ENCODE assay signal across 8 cellular contexts in genomic region chr1:161613142-161613515, GRCh38. TPM values are rescaled to one million over a fixed set of nuclear protein-coding genes. Genes with fewer than 3 reads are reported as not detected.
DNase-seq lines count a peak whose midpoint lies in the region; ATAC-seq and TF ChIP-seq lines count a peak whose summit lies in the region.
"Not testable (repeated sequence)": the region's sequence is repeated elsewhere in the genome, so short reads cannot be mapped to it uniquely, and the experiment has no call there.

No MANE protein-coding gene starts in this region.

- H3K4me2 ChIP-seq in GM23338 = peak overlapping the region; percentile 78
- peak overlapping the region; percentile 84 for H3K4me2 ChIP-seq in PC-3 (ENCODE audit: low read length)

- not testable (repeated sequence) for ATAC-seq in GM23338; PC-3; activated CD8-positive, alpha-beta T cell treated with anti-CD3 and anti-CD28 coated beads for 36 hours; naive B cell (ENCODE audit: low read depth in 2 of 2)

- H3K9me3 Mint-ChIP-seq in GM23338; activated CD8-positive, alpha-beta T cell treated with anti-CD3 and anti-CD28 coated beads for 36 hours; naive B cell: not testable (repeated sequence)

- H3K9ac ChIP-seq in PC-3 (ENCODE audit: low read length) = peak overlapping the region; percentile 56

- H3K4me3 Mint-ChIP-seq in GM23338 = peak overlapping the region; percentile 88
- peak overlapping the region; percentile 82 for H3K4me3 Mint-ChIP-seq in activated CD8-positive, alpha-beta T cell treated with anti-CD3 and anti-CD28 coated beads for 36 hours
- peak overlapping the region; percentile 88 to 99 (median 96) for H3K4me3 Mint-ChIP-seq in naive B cell

- not testable (repeated sequence) for H3K36me3 Mint-ChIP-seq in GM23338 (ENCODE audit: low read depth); activated CD8-positive, alpha-beta T cell treated with anti-CD3 and anti-CD28 coated beads for 36 hours (ENCODE audit: low read depth); naive B cell

- H3K27me3 ChIP-seq in AG04450 (ENCODE audit: control insufficient read depth, insufficient read depth, low read length); GM23338 (ENCODE audit: insufficient read depth); PC-3 (ENCODE audit: low read length); spleen (replicated peaks in 1 of 7): not testable (repeated sequence)

- H4K20me1 ChIP-seq in GM23338 (replicated peaks; ENCODE audit: insufficient read depth); PC-3 (ENCODE audit: low read length): not testable (repeated sequence)

- not testable (repeated sequence) for BruUV-seq in PC-3 (replicated peaks; lab: Mats Ljungman, UMichigan)

- H3K36me3 ChIP-seq in GM23338 (ENCODE audit: insufficient read depth); PC-3 (ENCODE audit: low read depth, low read length); spleen: not testable (repeated sequence)

- H3K27ac ChIP-seq in AG04450 (ENCODE audit: low read depth, low read length) (peak overlapping the region; percentile 82), GM23338 (ENCODE audit: low read depth) (peak overlapping the region; percentile 95), PC-3 (ENCODE audit: low read length) (peak overlapping the region; percentile 40; the same call in 1 of the 2 replicates), spleen (peak overlapping the region; percentile 75 to 89 (median 84))

- H3K4me3 ChIP-seq in AG04450 (ENCODE audit: low read depth, low read length) = peak overlapping the region; percentile 38
- H3K4me3 ChIP-seq in GM23338 = peak overlapping the region; percentile 58
- peak overlapping the region; percentile 66 for H3K4me3 ChIP-seq in PC-3 (ENCODE audit: low read length)
- not testable (repeated sequence) for H3K4me3 ChIP-seq in cardiac fibroblast (replicated peaks in 1 of 2; ENCODE audit: low read depth in 2 of 2, low read length in 2 of 2); spleen

- not testable (repeated sequence) for TF ChIP-seq CTCF in AG04450 (IDR thresholded peaks at IDR 0.05; ENCODE audit: low read depth, low read length); GM23338 (conservative IDR thresholded peaks at IDR 0.05; ENCODE audit: low read depth in 2 of 2); PC-3 (conservative IDR thresholded peaks at IDR 0.05; ENCODE audit: low read depth, low read length); activated CD8-positive, alpha-beta T cell treated with anti-CD3 and anti-CD28 coated beads for 36 hours (IDR thresholded peaks at IDR 0.05); cardiac fibroblast (IDR thresholded peaks at IDR 0.05; ENCODE audit: low read depth, low read length); spleen (IDR thresholded peaks at IDR 0.05 in 8 of 11, conservative IDR thresholded peaks at IDR 0.05 in 3 of 11)

- WGBS in spleen, 5 donors = 39 to 52% (median 48%) methylated on average over 3 to 5 of the region's 6 CpGs

- intact Hi-C loops in PC-3 (cut with micrococcal nuclease) = loop anchor here (2.0 to 10.0 kb wide), 2 partner anchors 48 to 126 kb away; no protein-coding TSS in a partner anchor
- intact Hi-C loops in activated CD8-positive, alpha-beta T cell treated with anti-CD3 and anti-CD28 coated beads for 36 hours (cut with micrococcal nuclease) = loop anchor here (5.0 kb wide), 1 partner anchor 81 kb away; no protein-coding TSS in a partner anchor
- intact Hi-C loops in spleen (cut with DNase I; ENCODE audit: low total_unique reads) = not testable (repeated sequence)

- H3K4me1 Mint-ChIP-seq in GM23338 = not testable (repeated sequence)
- H3K4me1 Mint-ChIP-seq in activated CD8-positive, alpha-beta T cell treated with anti-CD3 and anti-CD28 coated beads for 36 hours (ENCODE audit: low read depth) = peaks cover 11% of the 10 kb centered on the region
- H3K4me1 Mint-ChIP-seq in naive B cell = peaks cover 0 to 20% (median 14%) of the 10 kb centered on the region in 3 donors

- H3K9me3 ChIP-seq in AG04450 (ENCODE audit: control insufficient read depth, insufficient read depth, low read length); PC-3 (ENCODE audit: low read length); spleen: not testable (repeated sequence)

- peak overlapping the region; percentile 97; the same call in 1 of the 2 replicates for H2AFZ ChIP-seq in GM23338
- H2AFZ ChIP-seq in PC-3 (ENCODE audit: low read length) = peak overlapping the region; percentile 87

- CTCF ChIA-PET in AG04450 (lab: Charles Lee); PC-3 (lab: Charles Lee); activated CD8-positive, alpha-beta T cell treated with anti-CD3 and anti-CD28 coated beads for 36 hours (lab: Charles Lee): not testable (repeated sequence)

- peak overlapping the region; percentile 85 for H3K27ac Mint-ChIP-seq in GM23338
- H3K27ac Mint-ChIP-seq in activated CD8-positive, alpha-beta T cell treated with anti-CD3 and anti-CD28 coated beads for 36 hours = peak overlapping the region; percentile 92
- H3K27ac Mint-ChIP-seq in naive B cell = peak overlapping the region in 4 of 6 donors; percentile 94 to 100 (median 98)

- TF ChIP-seq POLR2A in spleen (IDR thresholded peaks at IDR 0.05) = not testable (repeated sequence)

- H3K9me2 ChIP-seq in GM23338 (ENCODE audit: insufficient read depth); PC-3 (replicated peaks; ENCODE audit: low read length): not testable (repeated sequence)

- DNase-seq in AG04450 (ENCODE audit: low read depth, low spot score); GM23338 (ENCODE audit: low spot score); PC-3; activated CD8-positive, alpha-beta T cell treated with anti-CD3 and anti-CD28 coated beads for 36 hours; naive B cell; spleen: not testable (repeated sequence)
- DNase-seq in cardiac fibroblast (ENCODE audit: low read depth in 2 of 2) (peak; percentile 26 to 27), foreskin melanocyte (peak; percentile 26)

- H3F3A ChIP-seq in GM23338 (replicated peaks; ENCODE audit: low read depth); PC-3 (ENCODE audit: low read length, unreplicated experiment): not testable (repeated sequence)

- H3K4me1 ChIP-seq in GM23338 (ENCODE audit: insufficient read depth); PC-3 (ENCODE audit: insufficient read depth, low read length): not testable (repeated sequence)
- peaks cover 0 to 15% (median 2%) of the 10 kb centered on the region in 6 donors for H3K4me1 ChIP-seq in spleen

- H3K27me3 Mint-ChIP-seq in GM23338 (ENCODE audit: insufficient read depth, low read depth, poor library complexity) (peaks cover 18% of the 10 kb centered on the region), naive B cell (peaks cover 5 to 21% (median 8%) of the 10 kb centered on the region in 3 donors)
- not testable (repeated sequence) for H3K27me3 Mint-ChIP-seq in activated CD8-positive, alpha-beta T cell treated with anti-CD3 and anti-CD28 coated beads for 36 hours

- not testable (repeated sequence) for H3K79me2 ChIP-seq in GM23338 (replicated peaks; ENCODE audit: insufficient read depth); PC-3 (ENCODE audit: low read length)

- POLR2A ChIA-PET in AG04450 (lab: Yijun Ruan, JAX); PC-3 (lab: Charles Lee; ENCODE audit: unreplicated experiment); activated CD8-positive, alpha-beta T cell treated with anti-CD3 and anti-CD28 coated beads for 36 hours (lab: Charles Lee): not testable (repeated sequence)

RNA-seq across cellular contexts. Expression of gene FCGR3B, which starts 17.8 kb away (rescaled TPM):
- polyA plus RNA-seq in AG04450 (2011; rRNA removed) (not detected in 2 replicates), GM23338 (2016; fragmentation: Nextera tagmentation; extraction: Ambion mirVana) (not detected in 2 replicates), naive B cell (ENCODE audit: low read depth in 6 of 6) (1 to 10 TPM in 3 of 6 donors, under 1 TPM in 1, not detected in 2; 0.27 to 9.4 (median 1.1) TPM), spleen (10 to 100 TPM in 2 of 3 donors, 1 to 10 TPM in 1; 2.2 to 29.2 (median 13.2) TPM)
- polyA minus RNA-seq in AG04450 (2011; rRNA and poly(A)+ RNA removed) = not detected in 2 replicates
- total RNA-seq in GM23338 (2014; rRNA removed; shearing (Covaris generic)) = not detected in 2 replicates
- total RNA-seq in PC-3 (2014; rRNA removed) (not detected in 2 replicates), spleen (100 to 1,000 TPM in 4 of 7 donors, 10 to 100 TPM in 3; 39.1 to 268 (median 126) TPM)
- total RNA-seq in activated CD8-positive, alpha-beta T cell treated with anti-CD3 and anti-CD28 coated beads for 36 hours = not detected

RNA-seq across cellular contexts. Expression of gene FCGR2B, which starts 49.8 kb away (rescaled TPM):
- polyA plus RNA-seq in AG04450 (2011; rRNA removed) (not detected in 2 replicates), GM23338 (2016; fragmentation: Nextera tagmentation; extraction: Ambion mirVana) (not detected in 2 replicates), naive B cell (ENCODE audit: low read depth in 6 of 6) (100 to 1,000 TPM; 232 to 404 (median 304) TPM), spleen (10 to 100 TPM; 43.7 to 66.7 (median 44.0) TPM)
- not detected in 2 replicates for polyA minus RNA-seq in AG04450 (2011; rRNA and poly(A)+ RNA removed)
- not detected in 2 replicates for total RNA-seq in GM23338 (2014; rRNA removed; shearing (Covaris generic))
- total RNA-seq in PC-3 (2014; rRNA removed) (not detected in 2 replicates), spleen (10 to 100 TPM; 29.7 to 65.2 (median 38.6) TPM)
- total RNA-seq in activated CD8-positive, alpha-beta T cell treated with anti-CD3 and anti-CD28 coated beads for 36 hours = not detected

Comparison
In these comparisons a context has a peak if more than half of its experiments do, and no peak if none do; other contexts are left out.
1. H3K27ac ChIP-seq: peak in every context shown above with its lines; median percentile 95 in GM23338; 84 in spleen; 82 in AG04450; 40 in PC-3.
2. RNA of gene FCGR3B, which starts 17.8 kb away (total RNA-seq): 39.1 to 268 TPM in spleen; not detected in GM23338, not detected in PC-3 and not detected in activated CD8-positive, alpha-beta T cell treated with anti-CD3 and anti-CD28 coated beads for 36 hours; every median in the first group is over 10 times any median in the second.
3. RNA of gene FCGR2B, which starts 49.8 kb away (total RNA-seq): 29.7 to 65.2 TPM in spleen; not detected in GM23338, not detected in PC-3 and not detected in activated CD8-positive, alpha-beta T cell treated with anti-CD3 and anti-CD28 coated beads for 36 hours; every median in the first group is over 10 times any median in the second.
4. Peak in every context shown above with its lines, with median percentiles within 50 percentile points of each other: H3K27ac Mint-ChIP-seq and H3K4me3 Mint-ChIP-seq.